ENCODE assay signal across 34 cellular contexts in genomic region chr3:153731036-153731435, GRCh38.
"Had no signal": no experiment of that assay in that cellular context is flagged by ENCODE, and none has a peak within 500 bp of the region (broad histone marks: within the 10 kb centered on the region; RNA-seq: fewer than 3 reads in every experiment).

No MANE protein-coding gene starts in this region.

- H3K36me3 ChIP-seq: adrenal gland, brain microvascular endothelial cell, breast epithelium had no signal

- H3K27ac ChIP-seq: adrenal gland, body of pancreas, brain microvascular endothelial cell, breast epithelium, VCaP had no signal

- ATAC-seq: activated CD8-positive, alpha-beta T cell treated with anti-CD3 and anti-CD28 coated beads for 36 hours; activated naive CD4-positive, alpha-beta T cell treated with anti-CD3 and anti-CD28 coated beads, Interleukin-2, amount 50 U/mL, for 72 hours; activated T-cell treated with anti-CD3 and anti-CD28 coated beads, Interleukin-2, amount 50 U/mL, for 4 hours; activated T-cell treated with anti-CD3 and anti-CD28 coated beads, Interleukin-2, amount 50 U/mL, for 72 hours; activated T-helper 17 cell treated with anti-CD3 and anti-CD28 coated beads, Interleukin-2, amount 50 U/mL, for 72 hours; body of pancreas had no signal

- H3K27me3 ChIP-seq: adrenal gland, body of pancreas, brain microvascular endothelial cell, breast epithelium had no signal

- H3K4me1 ChIP-seq: adrenal gland, body of pancreas, breast epithelium had no signal

- H3K4me3 ChIP-seq: adrenal gland, body of pancreas, breast epithelium had no signal

- H3K9me3 ChIP-seq: adrenal gland had no signal

- DNase-seq: activated B cell treated with CpG ODN at 0.5 μM for 24 hours; activated CD4-positive, alpha-beta memory T cell treated with anti-CD3 and anti-CD28 coated beads for 36 hours; activated CD4-positive, alpha-beta T cell treated with anti-CD3 and anti-CD28 coated beads for 4 hours; activated CD4-positive, alpha-beta T cell treated with anti-CD3 and anti-CD28 coated beads, Interleukin-2, amount 10 ng/mL, durations not matched to agents 24 days and 14 days; activated CD4-positive, alpha-beta T cell treated with anti-CD3 and anti-CD28 coated beads, Interleukin-2, amount 50 U/mL, for 1 hour; activated CD4-positive, alpha-beta T cell treated with anti-CD3 and anti-CD28 coated beads, Interleukin-2, amount 50 U/mL, for 4 hours; activated CD4-positive, CD25-positive, alpha-beta regulatory T cell treated with anti-CD3 and anti-CD28 coated beads, Interleukin-2, amount 50 U/mL, for 72 hours; activated CD8-positive, alpha-beta memory T cell treated with anti-CD3 and anti-CD28 coated beads, Interleukin-2, amount 50 U/mL, for 4 hours; activated CD8-positive, alpha-beta T cell treated with anti-CD3 and anti-CD28 coated beads for 36 hours; activated effector memory CD4-positive, alpha-beta T cell treated with anti-CD3 and anti-CD28 coated beads, Interleukin-2, amount 50 U/mL, for 16 hours; activated gamma-delta T cell treated with Interleukin-2 at 50 U/mL for 16 hours; activated naive CD4-positive, alpha-beta T cell; activated naive CD4-positive, alpha-beta T cell treated with anti-CD3 and anti-CD28 coated beads for 36 hours; activated naive CD4-positive, alpha-beta T cell treated with anti-CD3 and anti-CD28 coated beads, Interleukin-2, amount 50 U/mL, for 16 hours; activated naive CD8-positive, alpha-beta T cell treated with anti-CD3 and anti-CD28 coated beads for 36 hours; activated T-cell treated with anti-CD3 and anti-CD28 coated beads for 4 hours; activated T-cell treated with anti-CD3 and anti-CD28 coated beads, Interleukin-2, amount 50 U/mL, for 1 hour; activated T-cell treated with anti-CD3 and anti-CD28 coated beads, Interleukin-2, amount 50 U/mL, for 4 hours; activated T-cell treated with anti-CD3 and anti-CD28 coated beads, Interleukin-2, amount 50 U/mL, for 72 hours; adrenal gland; amniotic stem cell; aorta; body of pancreas; brain microvascular endothelial cell; central memory CD4-positive, alpha-beta T cell; T-helper 1 cell; T-helper 2 cell; T-helper 9 cell had no signal

- FAIRE-seq: astrocyte, TTC549 had no signal
